Comparison of ENCODE assay signal across 1 cellular context in the genomic region with DNA sequence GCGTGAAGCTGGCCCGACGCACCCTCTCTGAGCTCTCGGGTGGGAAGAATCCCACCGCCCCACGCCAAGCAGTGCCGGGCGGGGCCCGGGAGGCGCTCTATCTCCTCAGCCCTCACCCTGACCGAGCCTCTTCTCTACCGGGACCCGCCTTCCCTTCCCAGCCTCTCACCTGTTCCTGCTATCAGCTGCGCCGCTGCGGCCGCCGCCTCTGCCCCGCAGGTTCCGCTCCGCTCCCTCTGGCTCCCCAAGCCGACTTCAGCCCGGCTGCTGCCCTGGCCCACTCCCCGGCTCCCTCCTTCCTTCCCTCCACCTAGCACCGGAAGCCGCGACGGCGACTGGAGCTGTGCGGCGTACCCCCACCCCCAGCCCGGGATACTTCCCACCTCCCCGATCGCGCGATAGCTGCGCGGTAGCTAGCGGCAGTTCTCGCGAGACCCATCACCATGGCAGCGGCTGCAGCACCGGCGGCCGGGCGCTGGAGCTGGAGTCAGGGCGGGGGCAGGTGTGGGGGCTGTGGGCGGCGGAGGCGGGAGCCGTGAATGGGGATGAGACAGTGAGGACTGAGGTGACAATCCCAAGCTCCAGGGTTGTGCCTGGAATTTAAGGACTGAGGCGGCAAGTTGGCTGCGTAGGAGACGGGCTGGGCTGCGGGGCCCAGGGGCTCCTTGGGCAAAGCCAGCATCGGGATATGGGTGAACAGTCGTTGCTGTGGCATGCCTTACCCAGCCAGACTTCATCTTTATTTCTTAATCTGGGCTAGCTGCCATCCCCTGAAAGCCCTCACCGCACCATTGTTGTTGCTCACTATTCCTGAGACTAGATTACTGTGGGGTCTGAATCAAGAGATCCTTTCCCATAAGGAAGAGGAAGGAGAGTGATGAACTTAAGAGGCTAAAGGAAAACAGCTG.
A peak's percentile ranks its signal among the peaks of the same experiment; 100 is the strongest.
TF ChIP-seq lines count a peak whose summit lies in the region.

Gene ARF3, minus strand, starts transcription at position 347 of the 908 bp plus-strand sequence. CDS start 16,392 bp downstream, outside the sequence.

TF ChIP-seq in HepG2, 621 proteins besides CTCF, POLR2A, EP300 and RAD21 (continued from another document and continues in another):
- TF ChIP-seq, protein P1, sequence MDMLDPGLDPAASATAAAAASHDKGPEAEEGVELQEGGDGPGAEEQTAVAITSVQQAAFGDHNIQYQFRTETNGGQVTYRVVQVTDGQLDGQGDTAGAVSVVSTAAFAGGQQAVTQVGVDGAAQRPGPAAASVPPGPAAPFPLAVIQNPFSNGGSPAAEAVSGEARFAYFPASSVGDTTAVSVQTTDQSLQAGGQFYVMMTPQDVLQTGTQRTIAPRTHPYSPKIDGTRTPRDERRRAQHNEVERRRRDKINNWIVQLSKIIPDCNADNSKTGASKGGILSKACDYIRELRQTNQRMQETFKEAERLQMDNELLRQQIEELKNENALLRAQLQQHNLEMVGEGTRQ (IDR thresholded peaks at IDR 0.05; ENCODE audit: low read depth, low read length) = no peak
- TF ChIP-seq, protein P1 (CRISPR knock-in tag; IDR thresholded peaks at IDR 0.05; ENCODE audit: borderline replicate concordance) = 0 out of 2 replicates have a peak, but pooled peaks have one; percentile 2
- TF ChIP-seq YY1 (IDR thresholded peaks at IDR 0.05; ENCODE audit: insufficient read depth, insufficient replicate concordance, low read depth, low read length) (peak; percentile 73), REXO4 (CRISPR knock-in tag; IDR thresholded peaks at IDR 0.05; ENCODE audit: borderline replicate concordance) (no peak), ZHX1 (CRISPR knock-in tag; IDR thresholded peaks at IDR 0.05; ENCODE audit: low read depth) (no peak), ADNP (CRISPR knock-in tag; IDR thresholded peaks at IDR 0.05) (no peak), JARID2 (CRISPR knock-in tag; IDR thresholded peaks at IDR 0.05; ENCODE audit: insufficient replicate concordance) (no peak), MIER2 (CRISPR knock-in tag; IDR thresholded peaks at IDR 0.05) (no peak), NFATC3 (CRISPR knock-in tag; IDR thresholded peaks at IDR 0.05) (no peak), FOXO1 (CRISPR knock-in tag; IDR thresholded peaks at IDR 0.05) (no peak), ZNF746 (CRISPR knock-in tag; IDR thresholded peaks at IDR 0.05) (0 out of 2 replicates have a peak, but pooled peaks have one; percentile 54), SNAPC2 (CRISPR knock-in tag; IDR thresholded peaks at IDR 0.05) (no peak), KDM1A (CRISPR knock-in tag; IDR thresholded peaks at IDR 0.05) (no peak), HNRNPLL (IDR thresholded peaks at IDR 0.05; ENCODE audit: low read depth, low read length, poor library complexity, severe bottlenecking) (peak; percentile 58), ZNF451 (CRISPR knock-in tag; IDR thresholded peaks at IDR 0.05) (no peak), TOPORS (CRISPR knock-in tag; IDR thresholded peaks at IDR 0.05) (no peak), AHR (CRISPR knock-in tag; IDR thresholded peaks at IDR 0.05) (no peak), XBP1 (CRISPR knock-in tag; IDR thresholded peaks at IDR 0.05) (no peak), ZNF570 (CRISPR knock-in tag; IDR thresholded peaks at IDR 0.05; ENCODE audit: borderline replicate concordance) (no peak), HOMEZ (CRISPR knock-in tag; IDR thresholded peaks at IDR 0.05; ENCODE audit: low read depth) (no peak), ZNF512B (CRISPR knock-in tag; IDR thresholded peaks at IDR 0.05; ENCODE audit: borderline replicate concordance) (no peak), ZNF432 (CRISPR knock-in tag; IDR thresholded peaks at IDR 0.05; ENCODE audit: borderline replicate concordance) (no peak), ZNF7 (CRISPR knock-in tag; IDR thresholded peaks at IDR 0.05) (no peak), CBX5 (CRISPR knock-in tag; IDR thresholded peaks at IDR 0.05; ENCODE audit: borderline replicate concordance) (no peak; the same call in 1 of the 2 replicates), TCF7L2 (IDR thresholded peaks at IDR 0.05; ENCODE audit: low read depth, low read length) (no peak), BHLHE40 (IDR thresholded peaks at IDR 0.05; ENCODE audit: low read length) (no peak), RXRB (CRISPR knock-in tag; IDR thresholded peaks at IDR 0.05; ENCODE audit: borderline replicate concordance) (no peak)
- TF ChIP-seq, protein P2, sequence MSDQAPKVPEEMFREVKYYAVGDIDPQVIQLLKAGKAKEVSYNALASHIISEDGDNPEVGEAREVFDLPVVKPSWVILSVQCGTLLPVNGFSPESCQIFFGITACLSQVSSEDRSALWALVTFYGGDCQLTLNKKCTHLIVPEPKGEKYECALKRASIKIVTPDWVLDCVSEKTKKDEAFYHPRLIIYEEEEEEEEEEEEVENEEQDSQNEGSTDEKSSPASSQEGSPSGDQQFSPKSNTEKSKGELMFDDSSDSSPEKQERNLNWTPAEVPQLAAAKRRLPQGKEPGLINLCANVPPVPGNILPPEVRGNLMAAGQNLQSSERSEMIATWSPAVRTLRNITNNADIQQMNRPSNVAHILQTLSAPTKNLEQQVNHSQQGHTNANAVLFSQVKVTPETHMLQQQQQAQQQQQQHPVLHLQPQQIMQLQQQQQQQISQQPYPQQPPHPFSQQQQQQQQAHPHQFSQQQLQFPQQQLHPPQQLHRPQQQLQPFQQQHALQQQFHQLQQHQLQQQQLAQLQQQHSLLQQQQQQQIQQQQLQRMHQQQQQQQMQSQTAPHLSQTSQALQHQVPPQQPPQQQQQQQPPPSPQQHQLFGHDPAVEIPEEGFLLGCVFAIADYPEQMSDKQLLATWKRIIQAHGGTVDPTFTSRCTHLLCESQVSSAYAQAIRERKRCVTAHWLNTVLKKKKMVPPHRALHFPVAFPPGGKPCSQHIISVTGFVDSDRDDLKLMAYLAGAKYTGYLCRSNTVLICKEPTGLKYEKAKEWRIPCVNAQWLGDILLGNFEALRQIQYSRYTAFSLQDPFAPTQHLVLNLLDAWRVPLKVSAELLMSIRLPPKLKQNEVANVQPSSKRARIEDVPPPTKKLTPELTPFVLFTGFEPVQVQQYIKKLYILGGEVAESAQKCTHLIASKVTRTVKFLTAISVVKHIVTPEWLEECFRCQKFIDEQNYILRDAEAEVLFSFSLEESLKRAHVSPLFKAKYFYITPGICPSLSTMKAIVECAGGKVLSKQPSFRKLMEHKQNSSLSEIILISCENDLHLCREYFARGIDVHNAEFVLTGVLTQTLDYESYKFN (CRISPR knock-in tag; conservative IDR thresholded peaks at IDR 0.05) = peak; percentile 54; the same call in 1 of the 2 replicates
- TF ChIP-seq, protein P3, sequence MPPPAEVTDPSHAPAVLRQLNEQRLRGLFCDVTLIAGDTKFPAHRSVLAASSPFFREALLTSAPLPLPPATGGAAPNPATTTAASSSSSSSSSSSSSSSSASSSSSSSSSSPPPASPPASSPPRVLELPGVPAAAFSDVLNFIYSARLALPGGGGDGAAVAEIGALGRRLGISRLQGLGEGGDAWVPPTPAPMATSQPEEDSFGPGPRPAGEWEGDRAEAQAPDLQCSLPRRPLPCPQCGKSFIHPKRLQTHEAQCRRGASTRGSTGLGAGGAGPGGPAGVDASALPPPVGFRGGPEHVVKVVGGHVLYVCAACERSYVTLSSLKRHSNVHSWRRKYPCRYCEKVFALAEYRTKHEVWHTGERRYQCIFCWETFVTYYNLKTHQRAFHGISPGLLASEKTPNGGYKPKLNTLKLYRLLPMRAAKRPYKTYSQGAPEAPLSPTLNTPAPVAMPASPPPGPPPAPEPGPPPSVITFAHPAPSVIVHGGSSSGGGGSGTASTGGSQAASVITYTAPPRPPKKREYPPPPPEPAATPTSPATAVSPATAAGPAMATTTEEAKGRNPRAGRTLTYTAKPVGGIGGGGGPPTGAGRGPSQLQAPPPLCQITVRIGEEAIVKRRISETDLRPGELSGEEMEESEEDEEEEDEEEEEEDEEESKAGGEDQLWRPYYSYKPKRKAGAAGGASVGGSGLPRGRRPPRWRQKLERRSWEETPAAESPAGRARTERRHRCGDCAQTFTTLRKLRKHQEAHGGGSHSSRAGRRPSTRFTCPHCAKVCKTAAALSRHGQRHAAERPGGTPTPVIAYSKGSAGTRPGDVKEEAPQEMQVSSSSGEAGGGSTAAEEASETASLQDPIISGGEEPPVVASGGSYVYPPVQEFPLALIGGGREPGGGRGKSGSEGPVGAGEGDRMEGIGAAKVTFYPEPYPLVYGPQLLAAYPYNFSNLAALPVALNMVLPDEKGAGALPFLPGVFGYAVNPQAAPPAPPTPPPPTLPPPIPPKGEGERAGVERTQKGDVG (CRISPR knock-in tag; IDR thresholded peaks at IDR 0.05; ENCODE audit: borderline replicate concordance) = no peak
- TF ChIP-seq, protein P4, sequence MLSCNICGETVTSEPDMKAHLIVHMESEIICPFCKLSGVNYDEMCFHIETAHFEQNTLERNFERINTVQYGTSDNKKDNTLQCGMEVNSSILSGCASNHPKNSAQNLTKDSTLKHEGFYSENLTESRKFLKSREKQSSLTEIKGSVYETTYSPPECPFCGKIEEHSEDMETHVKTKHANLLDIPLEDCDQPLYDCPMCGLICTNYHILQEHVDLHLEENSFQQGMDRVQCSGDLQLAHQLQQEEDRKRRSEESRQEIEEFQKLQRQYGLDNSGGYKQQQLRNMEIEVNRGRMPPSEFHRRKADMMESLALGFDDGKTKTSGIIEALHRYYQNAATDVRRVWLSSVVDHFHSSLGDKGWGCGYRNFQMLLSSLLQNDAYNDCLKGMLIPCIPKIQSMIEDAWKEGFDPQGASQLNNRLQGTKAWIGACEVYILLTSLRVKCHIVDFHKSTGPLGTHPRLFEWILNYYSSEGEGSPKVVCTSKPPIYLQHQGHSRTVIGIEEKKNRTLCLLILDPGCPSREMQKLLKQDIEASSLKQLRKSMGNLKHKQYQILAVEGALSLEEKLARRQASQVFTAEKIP (CRISPR knock-in tag; IDR thresholded peaks at IDR 0.05; ENCODE audit: borderline replicate concordance) = no peak
- TF ChIP-seq, protein P5, sequence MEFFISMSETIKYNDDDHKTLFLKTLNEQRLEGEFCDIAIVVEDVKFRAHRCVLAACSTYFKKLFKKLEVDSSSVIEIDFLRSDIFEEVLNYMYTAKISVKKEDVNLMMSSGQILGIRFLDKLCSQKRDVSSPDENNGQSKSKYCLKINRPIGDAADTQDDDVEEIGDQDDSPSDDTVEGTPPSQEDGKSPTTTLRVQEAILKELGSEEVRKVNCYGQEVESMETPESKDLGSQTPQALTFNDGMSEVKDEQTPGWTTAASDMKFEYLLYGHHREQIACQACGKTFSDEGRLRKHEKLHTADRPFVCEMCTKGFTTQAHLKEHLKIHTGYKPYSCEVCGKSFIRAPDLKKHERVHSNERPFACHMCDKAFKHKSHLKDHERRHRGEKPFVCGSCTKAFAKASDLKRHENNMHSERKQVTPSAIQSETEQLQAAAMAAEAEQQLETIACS (CRISPR knock-in tag; IDR thresholded peaks at IDR 0.05) = no peak
- TF ChIP-seq, protein P6, sequence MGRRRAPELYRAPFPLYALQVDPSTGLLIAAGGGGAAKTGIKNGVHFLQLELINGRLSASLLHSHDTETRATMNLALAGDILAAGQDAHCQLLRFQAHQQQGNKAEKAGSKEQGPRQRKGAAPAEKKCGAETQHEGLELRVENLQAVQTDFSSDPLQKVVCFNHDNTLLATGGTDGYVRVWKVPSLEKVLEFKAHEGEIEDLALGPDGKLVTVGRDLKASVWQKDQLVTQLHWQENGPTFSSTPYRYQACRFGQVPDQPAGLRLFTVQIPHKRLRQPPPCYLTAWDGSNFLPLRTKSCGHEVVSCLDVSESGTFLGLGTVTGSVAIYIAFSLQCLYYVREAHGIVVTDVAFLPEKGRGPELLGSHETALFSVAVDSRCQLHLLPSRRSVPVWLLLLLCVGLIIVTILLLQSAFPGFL (CRISPR knock-in tag; IDR thresholded peaks at IDR 0.05) = no peak
